In genomic region chr6:11730645-11731044, GRCh38 we compare ENCODE assay signal across 1 cellular context.
TF ChIP-seq lines count a peak whose summit lies in the region.

No MANE protein-coding gene starts in this region.

TF ChIP-seq in GM23338, 12 proteins besides CTCF, POLR2A, EP300 and RAD21 (continued from another document):
- TF ChIP-seq ZNF462 (CRISPR knock-in tag; IDR thresholded peaks at IDR 0.05) = no peak
- TF ChIP-seq STAT1 (IDR thresholded peaks at IDR 0.05; ENCODE audit: unreplicated experiment) = no peak
- no peak for TF ChIP-seq CREB1 (CRISPR knock-in tag; IDR thresholded peaks at IDR 0.05; ENCODE audit: low read depth)
